In the genomic region with DNA sequence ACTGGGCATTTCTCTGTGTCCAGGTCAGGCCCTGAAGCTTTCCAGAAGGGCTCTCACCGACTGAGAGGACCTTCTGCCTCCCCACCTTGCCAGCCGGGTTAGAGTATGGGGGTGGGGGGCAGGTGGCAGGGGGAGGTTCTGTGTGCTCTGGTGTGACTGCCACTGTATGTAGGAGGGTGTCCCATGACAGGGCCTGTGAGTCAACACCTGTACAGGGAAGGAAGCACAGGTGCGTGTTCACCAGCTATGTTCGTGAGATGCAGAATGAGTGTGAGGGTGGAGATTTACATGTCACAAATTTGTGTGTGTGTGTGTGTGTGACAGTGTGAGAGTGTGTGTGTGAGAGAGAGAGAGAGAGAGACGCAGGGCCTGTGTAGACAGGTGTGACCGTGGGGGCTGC, we compare ENCODE assay signal across 22 cellular contexts. TPM values are rescaled to one million over a fixed set of nuclear protein-coding genes. Genes with fewer than 3 reads are reported as not detected.
DNase-seq lines count a peak whose midpoint lies in the region; ATAC-seq, FAIRE-seq and TF ChIP-seq lines count a peak whose summit lies in the region.
"Had no signal": no experiment of that assay in that cellular context is flagged by ENCODE, and none has a peak within 500 bp of the region (broad histone marks: within the 10 kb centered on the region; RNA-seq: fewer than 3 reads in every experiment).

No MANE protein-coding gene starts in this region.

- H3K23ac ChIP-seq in mesenchymal stem cell (ENCODE audit: low read length in 2 of 2): peak overlapping the region in 1 of 2 experiments; percentile 56

- H3K4ac ChIP-seq in mesenchymal stem cell (ENCODE audit: low read depth in 1 of 2, low read length in 2 of 2): no peak overlapping the region

- in situ Hi-C loops in ACHN (cut with HindIII; ENCODE audit: low pct_ligation_motif_present, low pct_unique_long_range_greater_than_20kb, low sequenced_read_pairs): no loop called here

- H3K27ac Mint-ChIP-seq in astrocyte (ENCODE audit: unreplicated experiment) (no peak overlapping the region), T-cell (no peak overlapping the region)
- H3K27ac Mint-ChIP-seq in stimulated activated naive B cell treated with anti-CD40 and anti-IgM and Interleukin-4, amounts not matched to agents 10 μg/mL and 1 μg/mL and 100 μg/mL, for 72 hours: no peak overlapping the region
- H3K27ac Mint-ChIP-seq in activated CD4-positive, alpha-beta memory T cell treated with anti-CD3 and anti-CD28 coated beads, Interleukin-2, amount 10 ng/mL, durations not matched to agents 7 days and 5 days: no peak overlapping the region
- H3K27ac Mint-ChIP-seq: activated naive CD8-positive, alpha-beta T cell; CD14-positive monocyte had no signal

- no peaks in the 10 kb centered on the region for H3K36me3 Mint-ChIP-seq in astrocyte (ENCODE audit: low read depth, unreplicated experiment)
- H3K36me3 Mint-ChIP-seq in stimulated activated naive B cell treated with anti-CD40 and anti-IgM and Interleukin-4, amounts not matched to agents 10 μg/mL and 1 μg/mL and 100 μg/mL, for 72 hours: peaks cover 0 to 2% of the 10 kb centered on the region in 2 donors
- H3K36me3 Mint-ChIP-seq in T-cell: no peaks in the 10 kb centered on the region
- H3K36me3 Mint-ChIP-seq in activated CD4-positive, alpha-beta memory T cell treated with anti-CD3 and anti-CD28 coated beads, Interleukin-2, amount 10 ng/mL, durations not matched to agents 7 days and 5 days (ENCODE audit: low read depth): no peaks in the 10 kb centered on the region
- H3K36me3 Mint-ChIP-seq: activated naive CD8-positive, alpha-beta T cell had no signal

- H2AFZ ChIP-seq in astrocyte (ENCODE audit: low read depth, low read length): no peak overlapping the region
- no peak overlapping the region for H2AFZ ChIP-seq in mesenchymal stem cell (ENCODE audit: low read depth, low read length)

- H3K4me2 ChIP-seq in astrocyte (ENCODE audit: low read length): peak overlapping the region; percentile 97
- H3K4me2 ChIP-seq in mesenchymal stem cell (ENCODE audit: low read length, poor library complexity, severe bottlenecking): no peak overlapping the region
- H3K4me2 ChIP-seq: KMS-11 had no signal

- H2AK5ac ChIP-seq in mesenchymal stem cell (ENCODE audit: low read length, severe bottlenecking): peak overlapping the region; percentile 38

- CTCF ChIA-PET in T-cell (lab: Charles Lee): no interaction called here
- CTCF ChIA-PET in activated CD4-positive, alpha-beta memory T cell treated with anti-CD3 and anti-CD28 coated beads, Interleukin-2, amount 10 ng/mL, durations not matched to agents 7 days and 5 days (lab: Charles Lee): interaction anchor here (0.8 to 8.4 kb wide), 2 partner anchors 40 to 301 kb away, joined by 3 to 70 read pairs; no protein-coding TSS in a partner anchor

- H2BK12ac ChIP-seq in mesenchymal stem cell (ENCODE audit: low read length in 2 of 2): peak overlapping the region in 1 of 2 experiments; percentile 45

- H3K4me1 Mint-ChIP-seq in astrocyte (ENCODE audit: low read depth, unreplicated experiment) (peaks cover 29% of the 10 kb centered on the region), T-cell (peaks cover 25 to 42% (median 30%) of the 10 kb centered on the region in 3 donors)
- H3K4me1 Mint-ChIP-seq in stimulated activated naive B cell treated with anti-CD40 and anti-IgM and Interleukin-4, amounts not matched to agents 10 μg/mL and 1 μg/mL and 100 μg/mL, for 72 hours: peaks cover 0 to 39% of the 10 kb centered on the region in 2 donors
- H3K4me1 Mint-ChIP-seq in activated CD4-positive, alpha-beta memory T cell treated with anti-CD3 and anti-CD28 coated beads, Interleukin-2, amount 10 ng/mL, durations not matched to agents 7 days and 5 days: peaks cover 40% of the 10 kb centered on the region

- no peaks in the 10 kb centered on the region for H3K9me3 Mint-ChIP-seq in astrocyte (ENCODE audit: unreplicated experiment)
- H3K9me3 Mint-ChIP-seq in stimulated activated naive B cell treated with anti-CD40 and anti-IgM and Interleukin-4, amounts not matched to agents 10 μg/mL and 1 μg/mL and 100 μg/mL, for 72 hours: no peaks in the 10 kb centered on the region
- no peaks in the 10 kb centered on the region for H3K9me3 Mint-ChIP-seq in T-cell
- no peaks in the 10 kb centered on the region for H3K9me3 Mint-ChIP-seq in activated CD4-positive, alpha-beta memory T cell treated with anti-CD3 and anti-CD28 coated beads, Interleukin-2, amount 10 ng/mL, durations not matched to agents 7 days and 5 days
- H3K9me3 Mint-ChIP-seq: CD14-positive monocyte, H9 had no signal

- H3K27ac ChIP-seq in astrocyte (ENCODE audit: low read depth, low read length) (no peak overlapping the region), mesenchymal stem cell (ENCODE audit: low read length, poor library complexity, severe bottlenecking) (peak overlapping the region; percentile 6)
- H3K27ac ChIP-seq: KMS-11 had no signal

- no peak for FAIRE-seq in astrocyte (lab: Jason Lieb, UNC)
- FAIRE-seq: kidney, RCC 7860 had no signal

- H3K4me3 Mint-ChIP-seq in astrocyte (ENCODE audit: unreplicated experiment) (no peak overlapping the region), T-cell (no peak overlapping the region)
- no peak overlapping the region for H3K4me3 Mint-ChIP-seq in stimulated activated naive B cell treated with anti-CD40 and anti-IgM and Interleukin-4, amounts not matched to agents 10 μg/mL and 1 μg/mL and 100 μg/mL, for 72 hours
- no peak overlapping the region for H3K4me3 Mint-ChIP-seq in activated CD4-positive, alpha-beta memory T cell treated with anti-CD3 and anti-CD28 coated beads, Interleukin-2, amount 10 ng/mL, durations not matched to agents 7 days and 5 days
- H3K4me3 Mint-ChIP-seq: CD14-positive monocyte had no signal

- peaks cover 17% of the 10 kb centered on the region for H3K79me1 ChIP-seq in mesenchymal stem cell (replicated peaks; ENCODE audit: low read length, poor library complexity, severe bottlenecking)

- H3K14ac ChIP-seq in mesenchymal stem cell (ENCODE audit: low read length in 2 of 2): peak overlapping the region in 1 of 2 experiments; percentile 62

- no peaks in the 10 kb centered on the region for H3K27me3 Mint-ChIP-seq in astrocyte (ENCODE audit: low read depth, unreplicated experiment)
- no peaks in the 10 kb centered on the region for H3K27me3 Mint-ChIP-seq in stimulated activated naive B cell treated with anti-CD40 and anti-IgM and Interleukin-4, amounts not matched to agents 10 μg/mL and 1 μg/mL and 100 μg/mL, for 72 hours
- no peaks in the 10 kb centered on the region for H3K27me3 Mint-ChIP-seq in T-cell
- peaks cover 3% of the 10 kb centered on the region for H3K27me3 Mint-ChIP-seq in activated CD4-positive, alpha-beta memory T cell treated with anti-CD3 and anti-CD28 coated beads, Interleukin-2, amount 10 ng/mL, durations not matched to agents 7 days and 5 days
- H3K27me3 Mint-ChIP-seq: activated naive CD8-positive, alpha-beta T cell had no signal

- peaks cover 99% of the 10 kb centered on the region for H3K79me2 ChIP-seq in astrocyte (ENCODE audit: insufficient read depth, low read length)

- H3K36me3 ChIP-seq in astrocyte (ENCODE audit: insufficient read depth, low read length) (no peaks in the 10 kb centered on the region), mesenchymal stem cell (ENCODE audit: control insufficient read depth in 1 of 2, insufficient read depth in 2 of 2, low read depth in 1 of 2, low read length in 2 of 2) (peaks cover 10 to 35% of the 10 kb centered on the region in 2 experiments)

- H4K91ac ChIP-seq in mesenchymal stem cell (ENCODE audit: low read length): peak overlapping the region; percentile 30

- H3K27me3 ChIP-seq in astrocyte (ENCODE audit: insufficient read depth, low read length): no peaks in the 10 kb centered on the region
- no peaks in the 10 kb centered on the region for H3K27me3 ChIP-seq in mesenchymal stem cell (ENCODE audit: control insufficient read depth in 1 of 2, insufficient read depth in 1 of 2, low read length in 2 of 2)
- H3K27me3 ChIP-seq: testis had no signal

- no peak for TF ChIP-seq CTCF in astrocyte (IDR thresholded peaks at IDR 0.05; ENCODE audit: insufficient read depth, low read depth, low read length)

- peak overlapping the region in 1 of 2 experiments; percentile 69 for H3K18ac ChIP-seq in mesenchymal stem cell (ENCODE audit: low read depth in 1 of 2, low read length in 2 of 2)

- POLR2A ChIA-PET in T-cell (lab: Charles Lee): no interaction called here
- POLR2A ChIA-PET in activated CD4-positive, alpha-beta memory T cell treated with anti-CD3 and anti-CD28 coated beads, Interleukin-2, amount 10 ng/mL, durations not matched to agents 7 days and 5 days (lab: Charles Lee): no interaction called here

- 86% methylated on average over 6 of the region's 6 CpGs for WGBS in mesenchymal stem cell

- no peaks in the 10 kb centered on the region for H3K9me3 ChIP-seq in astrocyte (ENCODE audit: insufficient read depth, low read depth, low read length)
- no peaks in the 10 kb centered on the region for H3K9me3 ChIP-seq in mesenchymal stem cell (ENCODE audit: control insufficient read depth, low read length)
- H3K9me3 ChIP-seq: testis had no signal

- no peak overlapping the region for H3K4me3 ChIP-seq in astrocyte (ENCODE audit: insufficient read depth, low read depth, low read length)
- no peak overlapping the region for H3K4me3 ChIP-seq in mesenchymal stem cell (ENCODE audit: insufficient read depth in 1 of 2, low read depth in 1 of 2, low read length in 2 of 2)
- H3K4me3 ChIP-seq: testis had no signal

- peaks cover 88% of the 10 kb centered on the region for H3K4me1 ChIP-seq in astrocyte (ENCODE audit: insufficient read depth, low read length)
- peaks cover 96% of the 10 kb centered on the region for H3K4me1 ChIP-seq in mesenchymal stem cell (ENCODE audit: control insufficient read depth, insufficient read depth, low read depth, low read length)

- no peak overlapping the region for H2BK15ac ChIP-seq in mesenchymal stem cell (ENCODE audit: low read depth, poor library complexity, severe bottlenecking)

- H2BK5ac ChIP-seq in mesenchymal stem cell (ENCODE audit: low read depth, low read length, poor library complexity, severe bottlenecking): no peak overlapping the region

- H2BK120ac ChIP-seq in mesenchymal stem cell (ENCODE audit: low read depth, low read length): no peak overlapping the region

- H4K20me1 ChIP-seq in astrocyte (ENCODE audit: insufficient read depth, low read length): peaks cover 100% of the 10 kb centered on the region

- ATAC-seq in activated CD4-positive, CD25-positive, alpha-beta regulatory T cell treated with anti-CD3 and anti-CD28 coated beads, Interleukin-2, amount 50 U/mL, for 24 hours: peak; percentile 31 to 36
- ATAC-seq in stimulated activated naive B cell treated with anti-CD40 and anti-IgM and Interleukin-4, amounts not matched to agents 10 μg/mL and 1 μg/mL and 100 μg/mL, for 72 hours (replicated peaks): peak; percentile 60 to 64
- no peak for ATAC-seq in T-cell (replicated peaks in 1 of 4)

- no peak for DNase-seq in activated CD4-positive, CD25-positive, alpha-beta regulatory T cell (lab: John Stamatoyannopoulos, UW)
- DNase-seq in astrocyte (ENCODE audit: low read depth): no peak
- DNase-seq in mesenchymal stem cell: no peak
- DNase-seq in stimulated activated naive B cell treated with anti-CD40 and anti-IgM and Interleukin-4, amounts not matched to agents 10 μg/mL and 1 μg/mL and 100 μg/mL, for 72 hours: no peak
- DNase-seq in T-cell: no peak
- DNase-seq in ACHN: no peak
- no peak for DNase-seq in activated CD4-positive, alpha-beta memory T cell treated with anti-CD3 and anti-CD28 coated beads, Interleukin-2, amount 10 ng/mL, durations not matched to agents 7 days and 5 days
- DNase-seq: 8988T; activated CD4-positive, alpha-beta T cell treated with anti-CD3 and anti-CD28 coated beads, Interleukin-2, amount 50 U/mL, for 48 hours; activated T-cell treated with anti-CD3 and anti-CD28 coated beads, Interleukin-2, amount 50 U/mL, for 48 hours; DMS153; H9; kidney; NCI-H1417 treated with DMSO at 0.1 percent for 48 hours; occipital lobe; SW 1271; testis had no signal

- H3K9ac ChIP-seq in astrocyte (ENCODE audit: low read length) (no peak overlapping the region), mesenchymal stem cell (ENCODE audit: low read length) (no peak overlapping the region)
- H3K9ac ChIP-seq: KMS-11 had no signal

- H4K8ac ChIP-seq in mesenchymal stem cell (ENCODE audit: low read length): no peak overlapping the region

RNA-seq across cellular contexts. Expression of a gene that starts 6.9 kb away (rescaled TPM):
- total RNA-seq in astrocyte (74.0 and 75.7 TPM in 2 replicates), T-cell (10 to 100 TPM; 21.9 to 26.4 (median 23.1) TPM)
- 27.0 TPM for polyA plus RNA-seq in mesenchymal stem cell (2013, experiment 1 of 2)
- polyA plus RNA-seq in mesenchymal stem cell (2013, experiment 2 of 2): 24.1 TPM
- total RNA-seq in activated CD4-positive, alpha-beta memory T cell treated with anti-CD3 and anti-CD28 coated beads, Interleukin-2, amount 10 ng/mL, durations not matched to agents 7 days and 5 days: 10 to 100 TPM; 16.9 to 18.9 TPM

RNA-seq across cellular contexts. Expression of a gene that starts 37.9 kb away (rescaled TPM):
- total RNA-seq in astrocyte (0.17 TPM in 1 of 2 replicates, not detected in the other), T-cell (10 to 100 TPM in 2 of 5 donors, 1 to 10 TPM in 3; 3.2 to 37.3 (median 5.7) TPM)
- polyA plus RNA-seq in mesenchymal stem cell (2013, experiment 1 of 2): 0.04 TPM
- polyA plus RNA-seq in mesenchymal stem cell (2013, experiment 2 of 2): 0.03 TPM
- not detected for total RNA-seq in activated CD4-positive, alpha-beta memory T cell treated with anti-CD3 and anti-CD28 coated beads, Interleukin-2, amount 10 ng/mL, durations not matched to agents 7 days and 5 days
- total RNA-seq: H9 had no signal

Comparison
In these comparisons a context has a peak if more than half of its experiments do, and no peak if none do; other contexts are left out.
1. ATAC-seq: peak in activated CD4-positive, CD25-positive, alpha-beta regulatory T cell treated with anti-CD3 and anti-CD28 coated beads, Interleukin-2, amount 50 U/mL, for 24 hours (2 of 2) and stimulated activated naive B cell treated with anti-CD40 and anti-IgM and Interleukin-4, amounts not matched to agents 10 μg/mL and 1 μg/mL and 100 μg/mL, for 72 hours (2 of 2); none in T-cell (0 of 4).